Comparison of ENCODE assay signal across 1 cellular context in genomic region chr16:15949210-15950166, GRCh38.
TF ChIP-seq lines count a peak whose summit lies in the region.

TSS of gene ABCC1 (plus strand) at chr16:15949616. CDS start at chr16:15949752, 136 bp downstream.

TF ChIP-seq in HepG2, 621 proteins besides CTCF, POLR2A, EP300 and RAD21 (continued from another document and continues in another):
- TF ChIP-seq ATF1 (CRISPR knock-in tag; IDR thresholded peaks at IDR 0.05) (no peak), ZNF333 (CRISPR knock-in tag; IDR thresholded peaks at IDR 0.05; ENCODE audit: borderline replicate concordance) (0 out of 2 replicates have a peak, but pooled peaks have one; percentile 21), RBFOX2 (IDR thresholded peaks at IDR 0.05; ENCODE audit: low read depth, low read length) (peak; percentile 67), MBD4 (IDR thresholded peaks at IDR 0.05; ENCODE audit: borderline replicate concordance, low read length) (no peak), POLR2G (IDR thresholded peaks at IDR 0.05; ENCODE audit: low read depth, low read length) (peak; percentile 67), KLF6 (CRISPR knock-in tag; IDR thresholded peaks at IDR 0.05) (no peak), ZFX (CRISPR knock-in tag; IDR thresholded peaks at IDR 0.05; ENCODE audit: low read depth) (peak; percentile 77), TRIM22 (IDR thresholded peaks at IDR 0.05) (no peak), THYN1 (CRISPR knock-in tag; IDR thresholded peaks at IDR 0.05; ENCODE audit: borderline replicate concordance, low read depth) (no peak), GABPB1 (CRISPR knock-in tag; IDR thresholded peaks at IDR 0.05) (peak; percentile 47), ZNF441 (CRISPR knock-in tag; IDR thresholded peaks at IDR 0.05; ENCODE audit: borderline replicate concordance) (peak; percentile 50), HDAC1 (CRISPR knock-in tag; IDR thresholded peaks at IDR 0.05) (peak; percentile 53), ETV5 (CRISPR knock-in tag; IDR thresholded peaks at IDR 0.05; ENCODE audit: borderline replicate concordance) (peak; percentile 17; the same call in 1 of the 2 replicates), ZNF543 (CRISPR knock-in tag; IDR thresholded peaks at IDR 0.05) (no peak), ZNF549 (CRISPR knock-in tag; IDR thresholded peaks at IDR 0.05) (no peak), HIVEP1 (CRISPR knock-in tag; IDR thresholded peaks at IDR 0.05) (no peak), ZNF563 (CRISPR knock-in tag; IDR thresholded peaks at IDR 0.05) (peak; percentile 22; the same call in 1 of the 2 replicates), ZNF564 (CRISPR knock-in tag; IDR thresholded peaks at IDR 0.05) (no peak), SIN3A (IDR thresholded peaks at IDR 0.05; ENCODE audit: borderline replicate concordance, low read depth, low read length) (peak; percentile 25; the same call in 1 of the 2 replicates), MXD1 (CRISPR knock-in tag; IDR thresholded peaks at IDR 0.05) (no peak; the same call in none of the 2 replicates), ZNF232 (CRISPR knock-in tag; IDR thresholded peaks at IDR 0.05; ENCODE audit: borderline replicate concordance) (no peak), ZC3H13 (CRISPR knock-in tag; IDR thresholded peaks at IDR 0.05) (no peak), ARNT2 (CRISPR knock-in tag; IDR thresholded peaks at IDR 0.05; ENCODE audit: low read depth) (peak; percentile 67; the same call in 1 of the 2 replicates), ZFP41 (CRISPR knock-in tag; IDR thresholded peaks at IDR 0.05; ENCODE audit: borderline replicate concordance) (0 out of 2 replicates have a peak, but pooled peaks have one; percentile 79), ZBTB4 (CRISPR knock-in tag; IDR thresholded peaks at IDR 0.05; ENCODE audit: borderline replicate concordance) (no peak), SATB2 (CRISPR knock-in tag; IDR thresholded peaks at IDR 0.05) (no peak), JUNB (CRISPR knock-in tag; IDR thresholded peaks at IDR 0.05; ENCODE audit: borderline replicate concordance) (no peak), ZNF572 (CRISPR knock-in tag; IDR thresholded peaks at IDR 0.05) (peak; percentile 47; the same call in 1 of the 2 replicates), FOXA3 (CRISPR knock-in tag; IDR thresholded peaks at IDR 0.05) (0 out of 2 replicates have a peak, but pooled peaks have one; percentile 3), ZNF567 (CRISPR knock-in tag; IDR thresholded peaks at IDR 0.05; ENCODE audit: borderline replicate concordance) (no peak), NFKB2 (CRISPR knock-in tag; IDR thresholded peaks at IDR 0.05; ENCODE audit: borderline replicate concordance) (peak; percentile 39; the same call in 1 of the 2 replicates), ZNF816 (CRISPR knock-in tag; IDR thresholded peaks at IDR 0.05; ENCODE audit: borderline replicate concordance) (peak; percentile 45; the same call in 1 of the 2 replicates), TSC22D2 (CRISPR knock-in tag; IDR thresholded peaks at IDR 0.05; ENCODE audit: borderline replicate concordance) (peak; percentile 6; the same call in 1 of the 2 replicates), REPIN1 (CRISPR knock-in tag; IDR thresholded peaks at IDR 0.05; ENCODE audit: borderline replicate concordance, low read depth) (no peak), PAXIP1 (CRISPR knock-in tag; conservative IDR thresholded peaks at IDR 0.05) (no peak), ATF7-NPFF (CRISPR knock-in tag; IDR thresholded peaks at IDR 0.05; ENCODE audit: low read depth) (peak; percentile 52; the same call in 1 of the 2 replicates), BCL3 (CRISPR knock-in tag; IDR thresholded peaks at IDR 0.05) (peak; percentile 43; the same call in 1 of the 2 replicates), ZNF891 (CRISPR knock-in tag; IDR thresholded peaks at IDR 0.05) (no peak; the same call in 1 of the 2 replicates)
- TF ChIP-seq, protein P1, sequence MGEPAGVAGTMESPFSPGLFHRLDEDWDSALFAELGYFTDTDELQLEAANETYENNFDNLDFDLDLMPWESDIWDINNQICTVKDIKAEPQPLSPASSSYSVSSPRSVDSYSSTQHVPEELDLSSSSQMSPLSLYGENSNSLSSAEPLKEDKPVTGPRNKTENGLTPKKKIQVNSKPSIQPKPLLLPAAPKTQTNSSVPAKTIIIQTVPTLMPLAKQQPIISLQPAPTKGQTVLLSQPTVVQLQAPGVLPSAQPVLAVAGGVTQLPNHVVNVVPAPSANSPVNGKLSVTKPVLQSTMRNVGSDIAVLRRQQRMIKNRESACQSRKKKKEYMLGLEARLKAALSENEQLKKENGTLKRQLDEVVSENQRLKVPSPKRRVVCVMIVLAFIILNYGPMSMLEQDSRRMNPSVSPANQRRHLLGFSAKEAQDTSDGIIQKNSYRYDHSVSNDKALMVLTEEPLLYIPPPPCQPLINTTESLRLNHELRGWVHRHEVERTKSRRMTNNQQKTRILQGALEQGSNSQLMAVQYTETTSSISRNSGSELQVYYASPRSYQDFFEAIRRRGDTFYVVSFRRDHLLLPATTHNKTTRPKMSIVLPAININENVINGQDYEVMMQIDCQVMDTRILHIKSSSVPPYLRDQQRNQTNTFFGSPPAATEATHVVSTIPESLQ (CRISPR knock-in tag; conservative IDR thresholded peaks at IDR 0.05): no peak
- TF ChIP-seq, protein P2, sequence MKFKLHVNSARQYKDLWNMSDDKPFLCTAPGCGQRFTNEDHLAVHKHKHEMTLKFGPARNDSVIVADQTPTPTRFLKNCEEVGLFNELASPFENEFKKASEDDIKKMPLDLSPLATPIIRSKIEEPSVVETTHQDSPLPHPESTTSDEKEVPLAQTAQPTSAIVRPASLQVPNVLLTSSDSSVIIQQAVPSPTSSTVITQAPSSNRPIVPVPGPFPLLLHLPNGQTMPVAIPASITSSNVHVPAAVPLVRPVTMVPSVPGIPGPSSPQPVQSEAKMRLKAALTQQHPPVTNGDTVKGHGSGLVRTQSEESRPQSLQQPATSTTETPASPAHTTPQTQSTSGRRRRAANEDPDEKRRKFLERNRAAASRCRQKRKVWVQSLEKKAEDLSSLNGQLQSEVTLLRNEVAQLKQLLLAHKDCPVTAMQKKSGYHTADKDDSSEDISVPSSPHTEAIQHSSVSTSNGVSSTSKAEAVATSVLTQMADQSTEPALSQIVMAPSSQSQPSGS (CRISPR knock-in tag; IDR thresholded peaks at IDR 0.05): no peak; the same call in 1 of the 2 replicates
- TF ChIP-seq, protein P3, sequence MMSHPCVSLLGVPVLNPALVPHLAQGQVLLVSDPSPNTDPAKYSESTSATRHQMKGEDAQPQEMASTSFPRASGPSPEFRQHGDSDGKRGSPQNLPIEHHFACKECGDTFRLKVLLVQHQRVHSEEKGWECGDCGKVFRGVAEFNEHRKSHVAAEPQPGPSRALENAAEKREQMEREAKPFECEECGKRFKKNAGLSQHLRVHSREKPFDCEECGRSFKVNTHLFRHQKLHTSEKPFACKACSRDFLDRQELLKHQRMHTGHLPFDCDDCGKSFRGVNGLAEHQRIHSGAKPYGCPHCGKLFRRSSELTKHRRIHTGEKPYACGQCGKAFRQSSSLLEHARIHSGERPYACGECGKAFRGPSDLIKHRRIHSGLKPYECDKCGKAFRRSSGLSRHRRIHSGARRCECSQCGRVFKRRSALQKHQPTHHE (CRISPR knock-in tag; IDR thresholded peaks at IDR 0.05; ENCODE audit: borderline replicate concordance): no peak
- TF ChIP-seq, protein P4, sequence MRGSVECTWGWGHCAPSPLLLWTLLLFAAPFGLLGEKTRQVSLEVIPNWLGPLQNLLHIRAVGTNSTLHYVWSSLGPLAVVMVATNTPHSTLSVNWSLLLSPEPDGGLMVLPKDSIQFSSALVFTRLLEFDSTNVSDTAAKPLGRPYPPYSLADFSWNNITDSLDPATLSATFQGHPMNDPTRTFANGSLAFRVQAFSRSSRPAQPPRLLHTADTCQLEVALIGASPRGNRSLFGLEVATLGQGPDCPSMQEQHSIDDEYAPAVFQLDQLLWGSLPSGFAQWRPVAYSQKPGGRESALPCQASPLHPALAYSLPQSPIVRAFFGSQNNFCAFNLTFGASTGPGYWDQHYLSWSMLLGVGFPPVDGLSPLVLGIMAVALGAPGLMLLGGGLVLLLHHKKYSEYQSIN (CRISPR knock-in tag; IDR thresholded peaks at IDR 0.05; ENCODE audit: borderline replicate concordance): no peak
- TF ChIP-seq, protein P5, sequence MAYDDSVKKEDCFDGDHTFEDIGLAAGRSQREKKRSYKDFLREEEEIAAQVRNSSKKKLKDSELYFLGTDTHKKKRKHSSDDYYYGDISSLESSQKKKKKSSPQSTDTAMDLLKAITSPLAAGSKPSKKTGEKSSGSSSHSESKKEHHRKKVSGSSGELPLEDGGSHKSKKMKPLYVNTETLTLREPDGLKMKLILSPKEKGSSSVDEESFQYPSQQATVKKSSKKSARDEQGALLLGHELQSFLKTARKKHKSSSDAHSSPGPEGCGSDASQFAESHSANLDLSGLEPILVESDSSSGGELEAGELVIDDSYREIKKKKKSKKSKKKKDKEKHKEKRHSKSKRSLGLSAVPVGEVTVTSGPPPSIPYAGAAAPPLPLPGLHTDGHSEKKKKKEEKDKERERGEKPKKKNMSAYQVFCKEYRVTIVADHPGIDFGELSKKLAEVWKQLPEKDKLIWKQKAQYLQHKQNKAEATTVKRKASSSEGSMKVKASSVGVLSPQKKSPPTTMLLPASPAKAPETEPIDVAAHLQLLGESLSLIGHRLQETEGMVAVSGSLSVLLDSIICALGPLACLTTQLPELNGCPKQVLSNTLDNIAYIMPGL (CRISPR knock-in tag; IDR thresholded peaks at IDR 0.05; ENCODE audit: borderline replicate concordance in 1 of 2, low read depth in 1 of 2): peak in 1 of 2 experiments; percentile 84; a peak in 2 of 4 replicates
- TF ChIP-seq, protein P6, sequence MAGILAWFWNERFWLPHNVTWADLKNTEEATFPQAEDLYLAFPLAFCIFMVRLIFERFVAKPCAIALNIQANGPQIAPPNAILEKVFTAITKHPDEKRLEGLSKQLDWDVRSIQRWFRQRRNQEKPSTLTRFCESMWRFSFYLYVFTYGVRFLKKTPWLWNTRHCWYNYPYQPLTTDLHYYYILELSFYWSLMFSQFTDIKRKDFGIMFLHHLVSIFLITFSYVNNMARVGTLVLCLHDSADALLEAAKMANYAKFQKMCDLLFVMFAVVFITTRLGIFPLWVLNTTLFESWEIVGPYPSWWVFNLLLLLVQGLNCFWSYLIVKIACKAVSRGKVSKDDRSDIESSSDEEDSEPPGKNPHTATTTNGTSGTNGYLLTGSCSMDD (CRISPR knock-in tag; IDR thresholded peaks at IDR 0.05): no peak
